ENCODE assay signal across 1 cellular context in genomic region chr20:51924509-51924908, GRCh38.
TF ChIP-seq lines count a peak whose summit lies in the region.

No MANE protein-coding gene starts in this region.

TF ChIP-seq in K562, 482 proteins besides CTCF, POLR2A, EP300 and RAD21 (continued from another document):
- TF ChIP-seq ZBTB12 (CRISPR knock-in tag; IDR thresholded peaks at IDR 0.05) = no peak
- TF ChIP-seq BDP1 (IDR thresholded peaks at IDR 0.05; ENCODE audit: insufficient read depth, insufficient read length) = no peak
- no peak for TF ChIP-seq ZNF639 (CRISPR knock-in tag; conservative IDR thresholded peaks at IDR 0.05 in 1 of 2, IDR thresholded peaks at IDR 0.05 in 1 of 2)
